8 cellular contexts compared by ENCODE assay signal in the genomic region with DNA sequence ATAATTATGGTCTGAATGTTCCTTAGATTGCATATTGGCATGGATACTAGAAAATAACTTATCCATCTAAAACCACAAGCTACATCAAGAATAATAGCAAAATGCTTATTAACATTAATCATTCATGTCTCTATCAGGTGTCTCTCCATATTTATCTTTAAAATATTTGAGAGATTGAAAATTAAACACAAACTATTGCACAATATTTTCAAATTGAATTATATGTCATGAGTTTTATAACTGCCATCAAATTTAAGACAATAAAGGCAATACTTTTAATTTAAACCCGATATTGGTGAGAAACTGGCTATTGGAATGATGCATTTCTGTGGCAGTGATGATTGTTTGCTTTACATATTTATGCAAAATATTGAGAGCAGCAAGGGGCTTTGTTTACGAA.
"Had no signal": no experiment of that assay in that cellular context is flagged by ENCODE, and none has a peak within 500 bp of the region (broad histone marks: within the 10 kb centered on the region; RNA-seq: fewer than 3 reads in every experiment).

No MANE protein-coding gene starts in this region.

- FAIRE-seq: HTR-8/SVneo had no signal

- H3K4me1 Mint-ChIP-seq: GM23338, IgD-negative memory B cell had no signal

- DNase-seq: H7, HFFc6, KG1 had no signal

- H3K27me3 Mint-ChIP-seq: IgD-negative memory B cell had no signal

- H3K4me3 Mint-ChIP-seq: GM23338, HFFc6, IgD-negative memory B cell had no signal

- H3K9me3 ChIP-seq: HAP-1 had no signal

- ATAC-seq: GM23338, HCT116 had no signal

- H3K4me2 ChIP-seq: GM23338 had no signal

- H2AFZ ChIP-seq: GM23338 had no signal

- H3K27ac Mint-ChIP-seq: GM23338, HFFc6, IgD-negative memory B cell had no signal

- H3K36me3 Mint-ChIP-seq: IgD-negative memory B cell had no signal

- H3K4me1 ChIP-seq: HAP-1 had no signal

- H3K4me3 ChIP-seq: GM23338, HAP-1 had no signal

- H3K9me3 Mint-ChIP-seq: GM23338, HFFc6, IgD-negative memory B cell had no signal

- H3K36me3 ChIP-seq: HAP-1 had no signal
